Comparison of ENCODE assay signal across 8 cellular contexts in the genomic region with DNA sequence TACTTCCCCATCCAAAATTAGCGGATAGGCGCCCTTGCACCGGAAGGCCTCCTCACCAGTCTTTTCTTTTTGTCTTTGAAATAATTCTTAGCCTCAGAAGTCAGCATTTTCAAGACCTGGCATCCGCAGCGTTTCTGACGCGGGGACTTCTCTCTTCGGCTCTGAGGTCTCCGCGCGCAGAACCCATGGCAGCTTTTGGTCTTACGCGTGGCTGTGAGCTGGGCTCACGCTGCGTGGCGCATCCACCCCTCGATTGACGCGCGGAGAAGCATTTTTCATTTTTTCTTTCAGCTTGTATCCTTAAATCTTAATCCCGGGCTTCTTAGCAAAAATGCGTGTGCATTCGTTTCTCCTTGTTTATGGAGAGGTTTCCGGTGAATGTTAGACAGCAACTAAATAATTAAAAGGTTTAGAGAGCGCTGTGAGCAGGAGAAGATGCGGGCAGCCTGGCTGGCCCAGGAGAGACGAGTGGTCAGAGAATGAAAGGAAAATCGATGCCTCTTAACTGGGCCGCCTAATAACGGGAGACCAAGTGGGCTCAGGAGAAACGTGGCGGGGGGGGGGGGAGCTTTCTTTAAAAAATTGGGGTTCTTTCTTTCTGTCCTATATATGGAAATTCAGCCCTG. TPM values are rescaled to one million over a fixed set of nuclear protein-coding genes. Genes with fewer than 3 reads are reported as not detected.
A peak's percentile ranks its signal among the peaks of the same experiment; 100 is the strongest.
DNase-seq lines count a peak whose midpoint lies in the region; TF ChIP-seq lines count a peak whose summit lies in the region.

No MANE protein-coding gene starts in this region.

- H3K4me3 Mint-ChIP-seq in activated CD4-positive, alpha-beta memory T cell treated with anti-CD3 and anti-CD28 coated beads, Interleukin-2, amount 10 ng/mL, durations not matched to agents 7 days and 5 days, result peak overlapping the region; percentile 98
- H3K4me3 Mint-ChIP-seq in glutamatergic neuron (ENCODE audit: unreplicated experiment), result peak overlapping the region; percentile 86

- H3K9me3 Mint-ChIP-seq in activated CD4-positive, alpha-beta memory T cell treated with anti-CD3 and anti-CD28 coated beads, Interleukin-2, amount 10 ng/mL, durations not matched to agents 7 days and 5 days, result no peaks in the 10 kb centered on the region
- H3K9me3 Mint-ChIP-seq in glutamatergic neuron (ENCODE audit: unreplicated experiment), result peaks cover 5% of the 10 kb centered on the region

- peak; percentile 58 for DNase-seq in activated CD4-positive, alpha-beta T cell treated with anti-CD3 and anti-CD28 coated beads for 48 hours
- DNase-seq in activated CD4-positive, alpha-beta T cell treated with anti-CD3 and anti-CD28 coated beads for 4 hours, result no peak
- DNase-seq in activated CD4-positive, alpha-beta memory T cell treated with anti-CD3 and anti-CD28 coated beads, Interleukin-2, amount 10 ng/mL, durations not matched to agents 7 days and 5 days, result no peak
- DNase-seq in glutamatergic neuron, result no peak
- peak; percentile 89 for DNase-seq in retina
- no peak for DNase-seq in middle frontal gyrus (ENCODE audit: extremely low spot score, low spot score)
- no peak for DNase-seq in NCI-H1417 treated with DMSO at 0.1 percent for 48 hours (lab: John Stamatoyannopoulos, UW)
- DNase-seq in NCI-H1930 (lab: John Stamatoyannopoulos, UW), result no peak

- peak overlapping the region; percentile 98 for H3K27ac Mint-ChIP-seq in activated CD4-positive, alpha-beta memory T cell treated with anti-CD3 and anti-CD28 coated beads, Interleukin-2, amount 10 ng/mL, durations not matched to agents 7 days and 5 days
- peak overlapping the region; percentile 44 for H3K27ac Mint-ChIP-seq in glutamatergic neuron (ENCODE audit: unreplicated experiment)

- peaks cover 34% of the 10 kb centered on the region for H3K4me1 Mint-ChIP-seq in activated CD4-positive, alpha-beta memory T cell treated with anti-CD3 and anti-CD28 coated beads, Interleukin-2, amount 10 ng/mL, durations not matched to agents 7 days and 5 days
- H3K4me1 Mint-ChIP-seq in glutamatergic neuron (ENCODE audit: low read depth, unreplicated experiment), result peaks cover 9% of the 10 kb centered on the region

- H3K36me3 Mint-ChIP-seq in activated CD4-positive, alpha-beta memory T cell treated with anti-CD3 and anti-CD28 coated beads, Interleukin-2, amount 10 ng/mL, durations not matched to agents 7 days and 5 days (ENCODE audit: low read depth), result peaks cover 37% of the 10 kb centered on the region
- no peaks in the 10 kb centered on the region for H3K36me3 Mint-ChIP-seq in glutamatergic neuron (ENCODE audit: unreplicated experiment)

- CTCF ChIA-PET in activated CD4-positive, alpha-beta memory T cell treated with anti-CD3 and anti-CD28 coated beads, Interleukin-2, amount 10 ng/mL, durations not matched to agents 7 days and 5 days (lab: Charles Lee), result interaction anchor here (0.6 to 1.8 kb wide), 5 partner anchors 10 to 451 kb away, joined by 3 to 8 read pairs (median 4); no protein-coding TSS in a partner anchor

- TF ChIP-seq CTCF in glutamatergic neuron (IDR thresholded peaks at IDR 0.05; ENCODE audit: partially characterized antibody, unreplicated experiment), result no peak

- POLR2A ChIA-PET in activated CD4-positive, alpha-beta memory T cell treated with anti-CD3 and anti-CD28 coated beads, Interleukin-2, amount 10 ng/mL, durations not matched to agents 7 days and 5 days (lab: Charles Lee), result interaction anchor here (0.7 to 9.0 kb wide), 9 partner anchors 8 to 308 kb away, joined by 3 to 100 read pairs (median 5); no protein-coding TSS in a partner anchor

- H3K27me3 Mint-ChIP-seq in activated CD4-positive, alpha-beta memory T cell treated with anti-CD3 and anti-CD28 coated beads, Interleukin-2, amount 10 ng/mL, durations not matched to agents 7 days and 5 days, result peaks cover 37% of the 10 kb centered on the region
- peaks cover 33% of the 10 kb centered on the region for H3K27me3 Mint-ChIP-seq in glutamatergic neuron (ENCODE audit: unreplicated experiment)

RNA-seq across cellular contexts. Expression of gene GATA3, which starts 2.0 kb away (rescaled TPM):
- total RNA-seq in activated CD4-positive, alpha-beta memory T cell treated with anti-CD3 and anti-CD28 coated beads, Interleukin-2, amount 10 ng/mL, durations not matched to agents 7 days and 5 days, result 100 to 1,000 TPM; 112 TPM
- 0.69 TPM for total RNA-seq in glutamatergic neuron (ENCODE audit: unreplicated experiment)

Comparison
In these comparisons a context has a peak if more than half of its experiments do, and no peak if none do; other contexts are left out.
1. DNase-seq: peak in activated CD4-positive, alpha-beta T cell treated with anti-CD3 and anti-CD28 coated beads for 48 hours (single experiment) and retina (single experiment); none in activated CD4-positive, alpha-beta T cell treated with anti-CD3 and anti-CD28 coated beads for 4 hours (0 of 2), activated CD4-positive, alpha-beta memory T cell treated with anti-CD3 and anti-CD28 coated beads, Interleukin-2, amount 10 ng/mL, durations not matched to agents 7 days and 5 days (single experiment), glutamatergic neuron (single experiment), middle frontal gyrus (single experiment), NCI-H1417 treated with DMSO at 0.1 percent for 48 hours (single experiment) and NCI-H1930 (0 of 2).
2. RNA of gene GATA3, which starts 2.0 kb away (total RNA-seq): 112 TPM in activated CD4-positive, alpha-beta memory T cell treated with anti-CD3 and anti-CD28 coated beads, Interleukin-2, amount 10 ng/mL, durations not matched to agents 7 days and 5 days; 0.69 TPM in glutamatergic neuron (single experiment); every median in the first group is over 10 times any median in the second.